27 cellular contexts compared by ENCODE assay signal in genomic region chr6:28615955-28616747, GRCh38.
DNase-seq lines count a peak whose midpoint lies in the region; ATAC-seq and TF ChIP-seq lines count a peak whose summit lies in the region.
"Had no signal": no experiment of that assay in that cellular context is flagged by ENCODE, and none has a peak within 500 bp of the region (broad histone marks: within the 10 kb centered on the region; RNA-seq: fewer than 3 reads in every experiment).

No MANE protein-coding gene starts in this region.

- TF ChIP-seq POLR2A in thyroid gland (IDR thresholded peaks at IDR 0.05): no peak

- H3K36me3 ChIP-seq in mammary epithelial cell (ENCODE audit: insufficient read depth, low read length) (no peaks in the 10 kb centered on the region), upper lobe of right lung (no peaks in the 10 kb centered on the region), thyroid gland (no peaks in the 10 kb centered on the region)
- H3K36me3 ChIP-seq: HAP-1, heart left ventricle, prostate gland, tibial nerve had no signal

- no peak for DNase-seq in mammary epithelial cell
- no peak for DNase-seq in MCF 10A (ENCODE audit: unreplicated experiment)
- no peak for DNase-seq in endothelial cell (ENCODE audit: low spot score)
- DNase-seq in left kidney (ENCODE audit: low read depth, low spot score): peak; percentile 52
- no peak for DNase-seq in upper lobe of right lung
- no peak for DNase-seq in T1000 (lab: John Stamatoyannopoulos, UW)
- no peak for DNase-seq in thyroid gland
- DNase-seq: activated CD4-positive, alpha-beta T cell treated with anti-CD3 and anti-CD28 coated beads for 36 hours; activated naive CD4-positive, alpha-beta T cell treated with anti-CD3 and anti-CD28 coated beads, Interleukin-2, amount 50 U/mL, for 16 hours; aorta; caudate nucleus; dermis blood vessel endothelial cell; DMS79; heart left ventricle; KG1; kidney glomerular epithelial cell; NCI-H1436 treated with DMSO at 0.1 percent for 48 hours; NCI-H2171; NCI-H526; stimulated activated CD4-positive, alpha-beta T cell treated with anti-CD3 and anti-CD28 coated beads, Interleukin-1b, Interleukin-23, amount 100 ng/mL, for 48 hours; stimulated activated naive B cell treated with anti-CD40 and anti-IgM and Interleukin-4, amounts not matched to agents 10 μg/mL and 1 μg/mL and 100 μg/mL, for 72 hours had no signal

- in situ Hi-C loops in mammary epithelial cell (cut with MboI; ENCODE audit: low sequenced_read_pairs in 2 of 2): no loop called here

- H3K4me3 ChIP-seq in mammary epithelial cell (replicated peaks in 1 of 3; ENCODE audit: insufficient read depth in 1 of 3, low read depth in 2 of 3, low read length in 3 of 3) (no peak overlapping the region), upper lobe of right lung (no peak overlapping the region), thyroid gland (replicated peaks in 1 of 3) (no peak overlapping the region)
- H3K4me3 ChIP-seq: HAP-1, heart left ventricle, prostate gland, tibial nerve had no signal

- H3K36me3 Mint-ChIP-seq in MCF 10A (ENCODE audit: insufficient read depth, unreplicated experiment) (no peaks in the 10 kb centered on the region), endothelial cell (ENCODE audit: low read depth, unreplicated experiment) (no peaks in the 10 kb centered on the region)
- H3K36me3 Mint-ChIP-seq: stimulated activated naive B cell treated with anti-CD40 and anti-IgM and Interleukin-4, amounts not matched to agents 10 μg/mL and 1 μg/mL and 100 μg/mL, for 72 hours had no signal

- H3K27ac ChIP-seq in mammary epithelial cell (ENCODE audit: insufficient read depth, low read depth, low read length) (no peak overlapping the region), upper lobe of right lung (no peak overlapping the region), thyroid gland (no peak overlapping the region)
- H3K27ac ChIP-seq: heart left ventricle, prostate gland, tibial nerve had no signal

- H3K27ac Mint-ChIP-seq in MCF 10A (ENCODE audit: low read depth, unreplicated experiment): no peak overlapping the region
- H3K27ac Mint-ChIP-seq in endothelial cell (ENCODE audit: unreplicated experiment): no peak overlapping the region
- H3K27ac Mint-ChIP-seq: activated CD4-positive, alpha-beta T cell treated with anti-CD3 and anti-CD28 coated beads for 36 hours; activated T-helper 1 cell treated with anti-CD3 and anti-CD28 coated beads, Interleukin-12 subunit alpha, Interleukin-12 subunit beta, Interleukin-2, Interleukin-4 antibody, amounts not matched to agents 30 ng/mL and 10 ng/mL and 1 ng/mL, durations not matched to agents 14 hours and 24 hours and 36 hours; natural killer cell treated with Interleukin-12 subunit alpha and Interleukin-12 subunit beta and Interleukin-15 and Interleukin-18, amount 100 ng/mL, for 72 hours; stimulated activated naive B cell treated with anti-CD40 and anti-IgM and Interleukin-4, amounts not matched to agents 10 μg/mL and 1 μg/mL and 100 μg/mL, for 72 hours had no signal

- H3K4me1 ChIP-seq in mammary epithelial cell (ENCODE audit: insufficient read depth, low read length): no peaks in the 10 kb centered on the region
- H3K4me1 ChIP-seq in upper lobe of right lung: no peaks in the 10 kb centered on the region
- H3K4me1 ChIP-seq in thyroid gland: no peaks in the 10 kb centered on the region
- H3K4me1 ChIP-seq: HAP-1, heart left ventricle, prostate gland, tibial nerve had no signal

- H3K27me3 ChIP-seq in mammary epithelial cell (ENCODE audit: insufficient read depth, low read length) (no peaks in the 10 kb centered on the region), upper lobe of right lung (peaks cover 68% of the 10 kb centered on the region), thyroid gland (peaks cover 9% of the 10 kb centered on the region)

- no peak for TF ChIP-seq CTCF in mammary epithelial cell (conservative IDR thresholded peaks at IDR 0.05 in 1 of 2, IDR thresholded peaks at IDR 0.05 in 1 of 2; ENCODE audit: extremely low read depth in 1 of 2, insufficient read depth in 1 of 2, low read depth in 1 of 2, low read length in 2 of 2)
- TF ChIP-seq CTCF in MCF 10A (IDR thresholded peaks at IDR 0.05; ENCODE audit: unreplicated experiment): no peak
- TF ChIP-seq CTCF in endothelial cell (IDR thresholded peaks at IDR 0.05; ENCODE audit: unreplicated experiment): no peak
- no peak for TF ChIP-seq CTCF in upper lobe of right lung (IDR thresholded peaks at IDR 0.05)
- TF ChIP-seq CTCF in thyroid gland (IDR thresholded peaks at IDR 0.05): no peak

- H3K4me1 Mint-ChIP-seq in MCF 10A (ENCODE audit: insufficient read depth, unreplicated experiment) (no peaks in the 10 kb centered on the region), endothelial cell (ENCODE audit: unreplicated experiment) (peaks cover 3% of the 10 kb centered on the region)
- H3K4me1 Mint-ChIP-seq: activated CD4-positive, alpha-beta T cell treated with anti-CD3 and anti-CD28 coated beads for 36 hours; stimulated activated naive B cell treated with anti-CD40 and anti-IgM and Interleukin-4, amounts not matched to agents 10 μg/mL and 1 μg/mL and 100 μg/mL, for 72 hours had no signal

- H3K9me3 Mint-ChIP-seq in MCF 10A (ENCODE audit: unreplicated experiment) (no peaks in the 10 kb centered on the region), endothelial cell (ENCODE audit: unreplicated experiment) (no peaks in the 10 kb centered on the region)

- H3K27me3 Mint-ChIP-seq in MCF 10A (ENCODE audit: insufficient read depth, unreplicated experiment): no peaks in the 10 kb centered on the region
- H3K27me3 Mint-ChIP-seq in endothelial cell (ENCODE audit: unreplicated experiment): peaks cover 2% of the 10 kb centered on the region

- H3K4me2 ChIP-seq in mammary epithelial cell (ENCODE audit: insufficient read depth, low read depth, low read length): no peak overlapping the region

- ATAC-seq in upper lobe of right lung: peak; percentile 24
- no peak for ATAC-seq in GM19351 (IDR thresholded peaks at IDR 0.05; ENCODE audit: unreplicated experiment)
- ATAC-seq: activated CD4-positive, alpha-beta T cell treated with anti-CD3 and anti-CD28 coated beads for 36 hours; heart left ventricle; natural killer cell treated with Interleukin-12 subunit alpha and Interleukin-12 subunit beta and Interleukin-15 and Interleukin-18, amount 100 ng/mL, for 72 hours; stimulated activated naive B cell treated with anti-CD40 and anti-IgM and Interleukin-4, amounts not matched to agents 10 μg/mL and 1 μg/mL and 100 μg/mL, for 72 hours had no signal

- H4K20me1 ChIP-seq in mammary epithelial cell (ENCODE audit: insufficient read depth, low read length): no peaks in the 10 kb centered on the region

- intact Hi-C loops in mammary epithelial cell (cut with micrococcal nuclease) (no loop called here), MCF 10A (cut with micrococcal nuclease) (no loop called here), upper lobe of right lung (cut with DNase I) (no loop called here), thyroid gland (cut with DNase I) (no loop called here)

- no TSS peak for BruUV-seq in mammary epithelial cell (replicated peaks; lab: Mats Ljungman, UMichigan)
- BruUV-seq in MCF 10A (replicated peaks; lab: Mats Ljungman, UMichigan): no TSS peak

- peak overlapping the region; percentile 62 for H2AFZ ChIP-seq in mammary epithelial cell (ENCODE audit: low read depth, low read length)

- POLR2A ChIA-PET in MCF 10A (lab: Yijun Ruan, JAX): interaction anchor here (1.0 kb wide), 1 partner anchor 19 kb away, joined by 3 read pairs; no protein-coding TSS in a partner anchor

- no peaks in the 10 kb centered on the region for H3K9me3 ChIP-seq in mammary epithelial cell (replicated peaks; ENCODE audit: insufficient read depth, low read length)
- H3K9me3 ChIP-seq in upper lobe of right lung: no peaks in the 10 kb centered on the region
- no peaks in the 10 kb centered on the region for H3K9me3 ChIP-seq in thyroid gland
- H3K9me3 ChIP-seq: HAP-1, prostate gland had no signal

- dilution Hi-C loops in mammary epithelial cell (cut with HindIII; ENCODE audit: low sequenced_read_pairs): no loop called here

- H3K79me2 ChIP-seq in mammary epithelial cell (ENCODE audit: insufficient read depth, low read length): no peaks in the 10 kb centered on the region

- no peak overlapping the region for H3K9ac ChIP-seq in mammary epithelial cell (ENCODE audit: insufficient read depth, low read length)

- CTCF ChIA-PET in mammary epithelial cell (lab: Charles Lee; ENCODE audit: low non-redundant PET) (no interaction called here), MCF 10A (lab: Yijun Ruan, JAX) (interaction anchor here (0.6 kb wide), 1 partner anchor 49 kb away, joined by 3 read pairs; no protein-coding TSS in a partner anchor)

- H3K4me3 Mint-ChIP-seq in MCF 10A (ENCODE audit: unreplicated experiment) (no peak overlapping the region), endothelial cell (ENCODE audit: unreplicated experiment) (peak overlapping the region; percentile 57)
- H3K4me3 Mint-ChIP-seq: activated CD4-positive, alpha-beta T cell treated with anti-CD3 and anti-CD28 coated beads for 36 hours; activated T-helper 1 cell treated with anti-CD3 and anti-CD28 coated beads, Interleukin-12 subunit alpha, Interleukin-12 subunit beta, Interleukin-2, Interleukin-4 antibody, amounts not matched to agents 30 ng/mL and 10 ng/mL and 1 ng/mL, durations not matched to agents 14 hours and 24 hours and 36 hours; natural killer cell treated with Interleukin-12 subunit alpha and Interleukin-12 subunit beta and Interleukin-15 and Interleukin-18, amount 100 ng/mL, for 72 hours; stimulated activated naive B cell treated with anti-CD40 and anti-IgM and Interleukin-4, amounts not matched to agents 10 μg/mL and 1 μg/mL and 100 μg/mL, for 72 hours had no signal

- 56% methylated on average over 29 of the region's 52 CpGs for WGBS in mammary epithelial cell (ENCODE audit: low coverage, missing lambda C conversion rate)
- 24 to 32% methylated on average over 27 to 52 of the region's 52 CpGs for WGBS in thyroid gland, 2 donors
